Comparison of ENCODE assay signal across 8 cellular contexts in the genomic region with DNA sequence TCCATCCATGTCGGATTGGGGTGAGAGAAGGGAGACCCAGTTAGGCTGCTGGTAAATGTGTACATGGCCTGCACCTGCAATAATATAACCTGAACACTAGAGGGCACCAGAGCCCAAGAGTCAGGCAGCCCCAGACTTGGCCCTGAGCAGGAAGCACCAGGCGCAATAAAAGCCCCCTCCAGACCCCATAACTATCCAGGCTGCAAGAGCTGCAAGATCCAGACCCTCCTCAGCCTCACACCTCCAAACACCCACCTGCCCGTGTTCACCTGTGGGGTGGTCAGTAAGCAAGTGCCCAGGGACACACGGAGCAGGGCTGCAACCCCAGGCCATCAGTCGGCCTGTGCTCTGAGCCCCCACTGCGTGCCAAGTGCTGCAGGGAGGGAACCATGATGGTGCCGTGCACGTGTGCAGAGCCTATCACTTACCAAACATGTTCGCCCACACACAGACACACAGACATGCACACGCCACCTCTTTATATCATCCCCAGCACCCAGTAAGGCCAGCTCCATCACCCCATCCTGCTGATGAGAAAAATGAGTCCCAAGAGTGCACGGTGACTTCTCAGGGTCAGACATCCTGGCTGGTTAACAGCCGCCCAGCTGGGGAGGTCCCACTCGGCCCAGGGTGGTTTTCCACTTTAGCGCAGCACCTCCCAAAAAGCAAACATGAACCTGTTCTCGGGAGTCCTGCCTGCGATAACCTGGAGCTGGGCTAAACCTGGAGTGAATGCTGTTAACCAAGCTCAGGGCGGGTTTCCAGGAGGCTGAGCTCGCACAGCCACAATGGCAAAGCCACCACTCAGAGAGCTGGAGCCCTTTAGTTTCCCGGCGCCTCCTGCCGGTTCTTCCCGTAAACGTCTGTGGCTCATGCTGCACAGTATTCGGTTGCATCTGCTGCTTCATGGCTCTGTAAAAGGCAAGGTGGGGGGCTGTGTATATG.
DNase-seq lines count a peak whose midpoint lies in the region; ATAC-seq and TF ChIP-seq lines count a peak whose summit lies in the region.

No MANE protein-coding gene starts in this region.

- H3K27me3 ChIP-seq in MG63 (no peaks in the 10 kb centered on the region), cardiac muscle cell (no peaks in the 10 kb centered on the region)

- H3K36me3 Mint-ChIP-seq in activated naive CD4-positive, alpha-beta T cell treated with anti-CD3 and anti-CD28 coated beads, Interleukin-2, amount 50 U/mL, for 72 hours = no peaks in the 10 kb centered on the region

- peak; percentile 82 for TF ChIP-seq CTCF in cardiac muscle cell (IDR thresholded peaks at IDR 0.05; ENCODE audit: low read depth, low read length)

- peaks cover 10% of the 10 kb centered on the region for H3K4me1 ChIP-seq in cardiac muscle cell (ENCODE audit: low read depth)

- H3K27ac Mint-ChIP-seq in activated naive CD4-positive, alpha-beta T cell treated with anti-CD3 and anti-CD28 coated beads, Interleukin-2, amount 50 U/mL, for 72 hours = no peak overlapping the region

- H3K36me3 ChIP-seq in MG63 = no peaks in the 10 kb centered on the region
- H3K36me3 ChIP-seq in cardiac muscle cell = no peaks in the 10 kb centered on the region

- DNase-seq in Caki2 (ENCODE audit: low read depth) (peak; percentile 48), MG63 (peak; percentile 28), SHP77 (lab: John Stamatoyannopoulos, UW) (peak; percentile 73 to 77), cardiac muscle cell (ENCODE audit: low read depth in 1 of 2, low spot score in 1 of 2) (peak; percentile 66), retina (peak; percentile 78)
- peak in 1 of 2 donors; percentile 52 for DNase-seq in activated naive CD4-positive, alpha-beta T cell treated with anti-CD3 and anti-CD28 coated beads, Interleukin-2, amount 50 U/mL, for 72 hours (ENCODE audit: low spot score in 2 of 2)

- H3K9me3 Mint-ChIP-seq in activated naive CD4-positive, alpha-beta T cell treated with anti-CD3 and anti-CD28 coated beads, Interleukin-2, amount 50 U/mL, for 72 hours = no peaks in the 10 kb centered on the region

- no peak overlapping the region for H3K27ac ChIP-seq in cardiac muscle cell

- H3K4me3 ChIP-seq in MG63 (no peak overlapping the region), cardiac muscle cell (no peak overlapping the region)

- ATAC-seq in GM21526 (IDR thresholded peaks at IDR 0.05; ENCODE audit: low FRiP score, unreplicated experiment) (peak; percentile 69), GM18858 (IDR thresholded peaks at IDR 0.05; ENCODE audit: unreplicated experiment) (no peak)
- ATAC-seq in activated naive CD4-positive, alpha-beta T cell treated with anti-CD3 and anti-CD28 coated beads, Interleukin-2, amount 50 U/mL, for 72 hours = peak; percentile 72

- H3K9me3 ChIP-seq in MG63 = no peaks in the 10 kb centered on the region
- H3K9me3 ChIP-seq in cardiac muscle cell (ENCODE audit: low read depth) = no peaks in the 10 kb centered on the region

- in situ Hi-C loops in Caki2 (cut with HindIII; ENCODE audit: low pct_unique_long_range_greater_than_20kb, low sequenced_read_pairs) = no loop called here
